ENCODE assay signal across 1 cellular context in the genomic region with DNA sequence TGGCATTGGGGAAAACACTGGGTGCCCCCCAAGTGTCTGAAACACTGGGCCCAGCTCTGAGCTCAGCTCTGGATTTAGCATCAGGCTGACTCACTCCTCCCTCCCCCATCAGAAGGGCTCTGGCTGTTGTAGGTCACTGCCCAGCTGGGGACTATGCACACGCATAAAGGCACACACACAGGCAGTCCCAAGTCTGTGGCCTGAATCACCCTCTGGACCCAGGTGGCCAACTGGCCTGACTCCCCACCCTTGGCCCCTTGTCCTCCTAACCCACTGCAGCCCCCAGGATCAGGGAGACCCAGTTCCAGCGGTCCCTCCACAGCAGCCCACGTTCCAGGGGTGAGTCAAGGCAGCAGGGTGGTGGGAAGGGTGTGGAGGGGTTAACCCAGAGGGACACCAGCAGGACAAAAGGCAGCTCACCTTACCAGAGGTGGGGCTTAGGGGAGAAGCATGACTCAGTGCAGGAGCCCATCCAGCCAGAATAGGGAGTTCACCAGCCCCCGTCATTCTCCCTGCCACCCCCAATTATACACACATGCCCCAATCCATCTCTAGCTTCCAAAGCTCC.
TF ChIP-seq lines count a peak whose summit lies in the region.

No MANE protein-coding gene starts in this region.

TF ChIP-seq in K562, 482 proteins besides CTCF, POLR2A, EP300 and RAD21 (continued from another document):
- TF ChIP-seq, protein P1, sequence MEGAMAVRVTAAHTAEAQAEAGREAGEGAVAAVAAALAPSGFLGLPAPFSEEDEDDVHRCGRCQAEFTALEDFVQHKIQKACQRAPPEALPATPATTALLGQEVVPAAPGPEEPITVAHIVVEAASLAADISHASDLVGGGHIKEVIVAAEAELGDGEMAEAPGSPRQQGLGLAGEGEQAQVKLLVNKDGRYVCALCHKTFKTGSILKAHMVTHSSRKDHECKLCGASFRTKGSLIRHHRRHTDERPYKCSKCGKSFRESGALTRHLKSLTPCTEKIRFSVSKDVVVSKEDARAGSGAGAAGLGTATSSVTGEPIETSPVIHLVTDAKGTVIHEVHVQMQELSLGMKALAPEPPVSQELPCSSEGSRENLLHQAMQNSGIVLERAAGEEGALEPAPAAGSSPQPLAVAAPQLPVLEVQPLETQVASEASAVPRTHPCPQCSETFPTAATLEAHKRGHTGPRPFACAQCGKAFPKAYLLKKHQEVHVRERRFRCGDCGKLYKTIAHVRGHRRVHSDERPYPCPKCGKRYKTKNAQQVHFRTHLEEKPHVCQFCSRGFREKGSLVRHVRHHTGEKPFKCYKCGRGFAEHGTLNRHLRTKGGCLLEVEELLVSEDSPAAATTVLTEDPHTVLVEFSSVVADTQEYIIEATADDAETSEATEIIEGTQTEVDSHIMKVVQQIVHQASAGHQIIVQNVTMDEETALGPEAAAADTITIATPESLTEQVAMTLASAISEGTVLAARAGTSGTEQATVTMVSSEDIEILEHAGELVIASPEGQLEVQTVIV (CRISPR knock-in tag; IDR thresholded peaks at IDR 0.05; ENCODE audit: borderline replicate concordance): no peak
